In genomic region chr2:69437751-69438154, GRCh38 we compare ENCODE assay signal across 1 cellular context.
TF ChIP-seq lines count a peak whose summit lies in the region.

No MANE protein-coding gene starts in this region.

TF ChIP-seq in GM12878, 131 proteins besides CTCF, POLR2A, EP300 and RAD21 (continued from another document and continues in another):
- TF ChIP-seq CREM (IDR thresholded peaks at IDR 0.05; ENCODE audit: low read depth) (no peak), CUX1 (IDR thresholded peaks at IDR 0.05; ENCODE audit: insufficient replicate concordance, low read depth, low read length) (no peak), RELB (IDR thresholded peaks at IDR 0.05; ENCODE audit: low read depth) (0 out of 2 replicates have a peak, but pooled peaks have one; percentile 34), USF2 (IDR thresholded peaks at IDR 0.05; ENCODE audit: borderline replicate concordance, low read depth, low read length) (no peak), WRNIP1 (IDR thresholded peaks at IDR 0.05; ENCODE audit: borderline replicate concordance, low read depth, low read length) (0 out of 2 replicates have a peak, but pooled peaks have one; percentile 21), PAX5 (IDR thresholded peaks at IDR 0.05; ENCODE audit: borderline replicate concordance, low read depth, low read length) (no peak), MLLT1 (IDR thresholded peaks at IDR 0.05) (0 out of 2 replicates have a peak, but pooled peaks have one; percentile 17), FOXK2 (IDR thresholded peaks at IDR 0.05) (no peak), DPF2 (IDR thresholded peaks at IDR 0.05) (no peak), SREBF1 (IDR thresholded peaks at IDR 0.05; ENCODE audit: low read length) (no peak), IRF3 (IDR thresholded peaks at IDR 0.05) (no peak), MEF2B (IDR thresholded peaks at IDR 0.05; ENCODE audit: partially characterized antibody, poor library complexity, severe bottlenecking) (peak; percentile 1), IRF4 (IDR thresholded peaks at IDR 0.05; ENCODE audit: low read depth, low read length) (0 out of 2 replicates have a peak, but pooled peaks have one; percentile 4), CEBPB (IDR thresholded peaks at IDR 0.05; ENCODE audit: borderline replicate concordance in 1 of 2, low read depth in 2 of 2, low read length in 2 of 2) (no peak), E2F4 (IDR thresholded peaks at IDR 0.05; ENCODE audit: low read depth, low read length) (no peak), ZBTB40 (IDR thresholded peaks at IDR 0.05; ENCODE audit: borderline replicate concordance) (0 out of 2 replicates have a peak, but pooled peaks have one; percentile 55), TAF1 (IDR thresholded peaks at IDR 0.05; ENCODE audit: borderline replicate concordance, low read depth, low read length) (no peak), RCOR1 (conservative IDR thresholded peaks at IDR 0.05; ENCODE audit: low read depth, low read length) (no peak), BCLAF1 (IDR thresholded peaks at IDR 0.05) (no peak), E2F8 (IDR thresholded peaks at IDR 0.05; ENCODE audit: low read depth, partially characterized antibody) (no peak), SREBF2 (IDR thresholded peaks at IDR 0.05; ENCODE audit: low read length) (no peak), SPI1 (IDR thresholded peaks at IDR 0.05; ENCODE audit: borderline replicate concordance, insufficient read depth, low read depth, low read length) (no peak), ZNF274 (IDR thresholded peaks at IDR 0.05; ENCODE audit: insufficient read depth, insufficient read length) (no peak), ELK1 (IDR thresholded peaks at IDR 0.05; ENCODE audit: low read depth, low read length) (no peak), CHD1 (IDR thresholded peaks at IDR 0.05; ENCODE audit: low read depth, low read length) (no peak), EZH2 (IDR thresholded peaks at IDR 0.05; ENCODE audit: borderline replicate concordance, control insufficient read depth, low read depth, low read length) (no peak)
